In genomic region chr1:31376374-31377134, GRCh38 we compare ENCODE assay signal across 9 cellular contexts. TPM values are rescaled to one million over a fixed set of nuclear protein-coding genes. Genes with fewer than 3 reads are reported as not detected.
DNase-seq lines count a peak whose midpoint lies in the region; ATAC-seq and TF ChIP-seq lines count a peak whose summit lies in the region.
"Had no signal": no experiment of that assay in that cellular context is flagged by ENCODE, and none has a peak within 500 bp of the region (broad histone marks: within the 10 kb centered on the region; RNA-seq: fewer than 3 reads in every experiment).

No MANE protein-coding gene starts in this region.

- no peaks in the 10 kb centered on the region; a peak in 1 of 5 replicates for H3K9me3 Mint-ChIP-seq in H9

- H3K9me3 ChIP-seq in H9 (ENCODE audit: control insufficient read depth, low read depth, low read length) (no peaks in the 10 kb centered on the region), gastrocnemius medialis (no peaks in the 10 kb centered on the region), Karpas-422 (ENCODE audit: low read length) (no peaks in the 10 kb centered on the region)

- no peaks in the 10 kb centered on the region for H4K20me1 ChIP-seq in H9 (ENCODE audit: control insufficient read depth, insufficient read depth, insufficient read length)
- no peaks in the 10 kb centered on the region for H4K20me1 ChIP-seq in Karpas-422 (ENCODE audit: insufficient read depth, low read depth, low read length)

- ATAC-seq in gastrocnemius medialis (no peak), GM18867 (IDR thresholded peaks at IDR 0.05; ENCODE audit: unreplicated experiment) (no peak), GM21786 (IDR thresholded peaks at IDR 0.05; ENCODE audit: unreplicated experiment) (no peak)

- H3K18ac ChIP-seq in H9 (ENCODE audit: insufficient read length, low read depth, low read length), result no peak overlapping the region

- no peak overlapping the region for H2AFZ ChIP-seq in H9 (ENCODE audit: low read length)
- no peak overlapping the region for H2AFZ ChIP-seq in Karpas-422 (ENCODE audit: low read length)

- POLR2A ChIA-PET in RWPE1 (lab: Yijun Ruan, JAX; ENCODE audit: low non-redundant PET), result no interaction called here

- no peak overlapping the region for H2BK20ac ChIP-seq in H9 (ENCODE audit: low read depth, low read length, poor library complexity, severe bottlenecking)

- H2AK5ac ChIP-seq in H9 (ENCODE audit: insufficient read length, low read length), result no peak overlapping the region

- no peak overlapping the region for H4K8ac ChIP-seq in H9 (replicated peaks; ENCODE audit: insufficient read length, low read depth, low read length)

- peaks cover 10% of the 10 kb centered on the region for H3K23me2 ChIP-seq in H9 (ENCODE audit: insufficient read length, low read depth, low read length, poor library complexity, severe bottlenecking)

- peaks cover 13% of the 10 kb centered on the region for H3K4me1 ChIP-seq in H9 (ENCODE audit: insufficient read depth, low read length)
- H3K4me1 ChIP-seq in gastrocnemius medialis, result peaks cover 49 to 64% of the 10 kb centered on the region in 2 donors
- no peaks in the 10 kb centered on the region; the same call in 1 of the 2 replicates for H3K4me1 ChIP-seq in Karpas-422 (ENCODE audit: low read length)

- H3K27ac ChIP-seq in H9 (ENCODE audit: insufficient read length, low read depth, low read length) (no peak overlapping the region), RWPE1 (peak overlapping the region; percentile 89; the same call in 1 of the 2 replicates), gastrocnemius medialis (peak overlapping the region in 3 of 4 donors; percentile 99 to 100 (median 99)), Karpas-422 (ENCODE audit: low read length) (no peak overlapping the region)

- H2BK5ac ChIP-seq in H9 (ENCODE audit: insufficient read length, low read length), result no peak overlapping the region

- intact Hi-C loops in gastrocnemius medialis (cut with DNase I; ENCODE audit: low total_unique reads), result loop anchor here (10.0 kb wide), 1 partner anchor 1648 kb away; no protein-coding TSS in a partner anchor

- CTCF ChIA-PET in RWPE1 (lab: Yijun Ruan, JAX), result no interaction called here

- peak overlapping the region; percentile 59 to 78 (median 69); a peak in 6 of 7 replicates for H3K27ac Mint-ChIP-seq in H9
- H3K27ac Mint-ChIP-seq: activated naive CD8-positive, alpha-beta T cell had no signal

- no peak overlapping the region; a peak in 1 of 5 replicates for H3K4me3 Mint-ChIP-seq in H9
- H3K4me3 Mint-ChIP-seq: activated naive CD8-positive, alpha-beta T cell had no signal

- no peak overlapping the region for H3K23ac ChIP-seq in H9 (ENCODE audit: insufficient read length, low read depth, low read length)

- H3K14ac ChIP-seq in H9 (ENCODE audit: insufficient read depth, low read length), result no peak overlapping the region

- no peak overlapping the region for H2BK15ac ChIP-seq in H9 (ENCODE audit: low read depth, low read length)

- H3K56ac ChIP-seq in H9 (ENCODE audit: insufficient read length, low read depth, low read length), result no peak overlapping the region

- in situ Hi-C loops in gastrocnemius medialis (cut with MboI; ENCODE audit: low sequenced_read_pairs in 4 of 4), result no loop called here

- TF ChIP-seq POLR2A in gastrocnemius medialis (IDR thresholded peaks at IDR 0.05), result no peak

- no peak overlapping the region for H4K91ac ChIP-seq in H9 (ENCODE audit: insufficient read length, low read depth, low read length)

- H3K27me3 Mint-ChIP-seq in H9 (ENCODE audit: low read depth), result peaks cover 3% of the 10 kb centered on the region; the same call in 1 of the 2 replicates

- H3K4me1 Mint-ChIP-seq in H9, result peaks cover 34 to 45% of the 10 kb centered on the region in 2 experiments

- H3K9me2 ChIP-seq in Karpas-422 (replicated peaks; ENCODE audit: insufficient read depth, low read length), result no peaks in the 10 kb centered on the region

- H3K79me2 ChIP-seq in H9 (ENCODE audit: insufficient read depth, low read length), result no peaks in the 10 kb centered on the region
- H3K79me2 ChIP-seq in Karpas-422 (ENCODE audit: low read length), result no peaks in the 10 kb centered on the region

- DNase-seq in H9, result peak; percentile 76
- DNase-seq in RWPE1 (ENCODE audit: low spot score), result peak; percentile 60
- DNase-seq in fibroblast of villous mesenchyme (ENCODE audit: low read depth), result peak; percentile 76
- DNase-seq in gastrocnemius medialis, result peak in 1 of 2 donors; percentile 10
- DNase-seq in GF-D8 (lab: John Stamatoyannopoulos, UW), result no peak
- no peak for DNase-seq in Karpas-422

- H3K27me3 ChIP-seq in H9 (ENCODE audit: insufficient read depth, low read length) (no peaks in the 10 kb centered on the region), gastrocnemius medialis (no peaks in the 10 kb centered on the region), Karpas-422 (ENCODE audit: low read length) (no peaks in the 10 kb centered on the region)

- no peak overlapping the region for H2BK120ac ChIP-seq in H9 (ENCODE audit: low read depth, low read length, poor library complexity, severe bottlenecking)

- H3K9ac ChIP-seq in H9 (ENCODE audit: extremely low read depth, insufficient read length, low read length) (no peak overlapping the region), Karpas-422 (ENCODE audit: low read length) (no peak overlapping the region)

- H3T11ph ChIP-seq in H9 (ENCODE audit: low read length), result no peak overlapping the region

- H3K36me3 ChIP-seq in gastrocnemius medialis (no peaks in the 10 kb centered on the region), Karpas-422 (ENCODE audit: insufficient read depth, low read length) (no peaks in the 10 kb centered on the region)

- H3K79me1 ChIP-seq in H9 (ENCODE audit: insufficient read depth, low read depth, low read length, poor library complexity, severe bottlenecking), result no peaks in the 10 kb centered on the region

- no peak overlapping the region for H4K5ac ChIP-seq in H9 (ENCODE audit: insufficient read length, low read depth, low read length)

- no peak overlapping the region for H2BK12ac ChIP-seq in H9 (ENCODE audit: insufficient read length, low read depth, low read length)

- no peak for TF ChIP-seq CTCF in H9 (conservative IDR thresholded peaks at IDR 0.05)
- no peak for TF ChIP-seq CTCF in RWPE1 (conservative IDR thresholded peaks at IDR 0.05; ENCODE audit: low read depth)
- no peak for TF ChIP-seq CTCF in fibroblast of villous mesenchyme (IDR thresholded peaks at IDR 0.05; ENCODE audit: insufficient read depth, low read depth, low read length)
- no peak for TF ChIP-seq CTCF in gastrocnemius medialis (IDR thresholded peaks at IDR 0.05 in 4 of 5, conservative IDR thresholded peaks at IDR 0.05 in 1 of 5)

- no peaks in the 10 kb centered on the region for H3K36me3 Mint-ChIP-seq in H9 (ENCODE audit: insufficient read depth in 1 of 3, low read depth in 3 of 3)
- H3K36me3 Mint-ChIP-seq: activated naive CD8-positive, alpha-beta T cell had no signal

- no peak overlapping the region for H3K4me2 ChIP-seq in H9 (ENCODE audit: insufficient read depth, insufficient read length, low read length)
- no peak overlapping the region for H3K4me2 ChIP-seq in Karpas-422 (ENCODE audit: low read depth, low read length, poor library complexity, severe bottlenecking)

- no peak overlapping the region for H3K4ac ChIP-seq in H9 (ENCODE audit: low read depth, low read length)

- WGBS in H9 (ENCODE audit: extremely low coverage, insufficient read length, low lambda C conversion rate), result no CpG with 5 or more reads among the region's 8 CpGs

- H3K4me3 ChIP-seq in fibroblast of villous mesenchyme (ENCODE audit: low read depth, low read length) (no peak overlapping the region), gastrocnemius medialis (no peak overlapping the region), Karpas-422 (ENCODE audit: low read length) (no peak overlapping the region)

RNA-seq across cellular contexts. Expression of gene FABP3, which starts 3.7 kb away (rescaled TPM):
- total RNA-seq in H9 (2021) (9.0 and 10.2 TPM in 2 replicates), fibroblast of villous mesenchyme (54.8 and 89.9 TPM in 2 replicates), gastrocnemius medialis (1,000 to 10,000 TPM in 3 of 4 donors, 100 to 1,000 TPM in 1; 886 to 2,424 (median 1,240) TPM)
- total RNA-seq in Karpas-422 (2014; rRNA removed; shearing (Covaris generic); ENCODE audit: low replicate concordance), result not detected in 2 replicates

RNA-seq across cellular contexts. Expression of gene SERINC2, which starts 36.5 kb away (rescaled TPM):
- total RNA-seq in H9 (2021) (14.1 and 14.7 TPM in 2 replicates), fibroblast of villous mesenchyme (13.5 and 21.2 TPM in 2 replicates), gastrocnemius medialis (10 to 100 TPM; 21.2 to 53.4 (median 35.9) TPM)
- total RNA-seq in Karpas-422 (2014; rRNA removed; shearing (Covaris generic); ENCODE audit: low replicate concordance), result 2.7 and 3.2 TPM in 2 replicates

Comparison
In these comparisons a context has a peak if more than half of its experiments do, and no peak if none do; other contexts are left out.
1. DNase-seq: peak in H9 (single experiment), RWPE1 (single experiment) and fibroblast of villous mesenchyme (single experiment); none in GF-D8 (single experiment) and Karpas-422 (single experiment).
2. H3K27ac ChIP-seq: peak in RWPE1 (single experiment) and gastrocnemius medialis (3 of 4); none in H9 (single experiment) and Karpas-422 (single experiment).